Comparison of ENCODE assay signal across 8 cellular contexts in genomic region chr7:150976529-150977381, GRCh38. TPM values are rescaled to one million over a fixed set of nuclear protein-coding genes. Genes with fewer than 3 reads are reported as not detected.
DNase-seq lines count a peak whose midpoint lies in the region; ATAC-seq and TF ChIP-seq lines count a peak whose summit lies in the region.

No MANE protein-coding gene starts in this region.

- no peaks in the 10 kb centered on the region for H3K9me3 ChIP-seq in duodenal mucosa (ENCODE audit: control insufficient read depth in 1 of 2, low read length in 2 of 2)

- no peaks in the 10 kb centered on the region for H3K36me3 ChIP-seq in duodenal mucosa (ENCODE audit: control insufficient read depth in 1 of 2, insufficient read depth in 2 of 2, low read length in 2 of 2)

- no peak for ATAC-seq in GM18907 (IDR thresholded peaks at IDR 0.05; ENCODE audit: unreplicated experiment)
- ATAC-seq in GM18868 (IDR thresholded peaks at IDR 0.05; ENCODE audit: unreplicated experiment) = no peak

- no peak overlapping the region for H3K27ac ChIP-seq in duodenal mucosa (ENCODE audit: low read depth, low read length)

- peaks cover 19 to 52% of the 10 kb centered on the region in 2 donors for H3K4me1 ChIP-seq in duodenal mucosa (ENCODE audit: control insufficient read depth in 1 of 2, insufficient read depth in 2 of 2, low read length in 2 of 2)

- H3K36me3 Mint-ChIP-seq in neural crest cell (ENCODE audit: low read depth) = no peaks in the 10 kb centered on the region

- peaks cover 33% of the 10 kb centered on the region for H3K27me3 Mint-ChIP-seq in neural crest cell (ENCODE audit: low read depth)

- DNase-seq in DMS 273 (lab: John Stamatoyannopoulos, UW; ENCODE audit: unreplicated experiment) = peak; percentile 65
- no peak for DNase-seq in DMS 273 treated with DMSO at 0.1 percent for 48 hours (lab: John Stamatoyannopoulos, UW)
- DNase-seq in NCI-H146 (lab: John Stamatoyannopoulos, UW) = peak; percentile 78
- no peak for DNase-seq in neural crest cell (ENCODE audit: low read depth, low spot score)
- DNase-seq in foreskin fibroblast = no peak

- peaks cover 26 to 41% of the 10 kb centered on the region in 2 donors for H3K27me3 ChIP-seq in duodenal mucosa (ENCODE audit: control insufficient read depth in 1 of 2, insufficient read depth in 2 of 2, low read length in 2 of 2)

- no peak overlapping the region for H3K9ac ChIP-seq in duodenal mucosa (ENCODE audit: low read depth in 1 of 2, low read length in 2 of 2)

- TF ChIP-seq CTCF in neural crest cell (conservative IDR thresholded peaks at IDR 0.05) (no peak), foreskin fibroblast (IDR thresholded peaks at IDR 0.05; ENCODE audit: low read depth, low read length) (no peak)

- H3K4me3 Mint-ChIP-seq in neural crest cell = peak overlapping the region; percentile 93

- H3K27ac Mint-ChIP-seq in neural crest cell (ENCODE audit: unreplicated experiment) = no peak overlapping the region

- H3K4me1 Mint-ChIP-seq in neural crest cell = peaks cover 42% of the 10 kb centered on the region

- H3K4me3 ChIP-seq in duodenal mucosa (ENCODE audit: low read depth in 1 of 2, low read length in 2 of 2) (peak overlapping the region; percentile 2 to 28), foreskin fibroblast (ENCODE audit: low read depth in 1 of 2, low read length in 2 of 2) (no peak overlapping the region)

- no peaks in the 10 kb centered on the region for H3K9me3 Mint-ChIP-seq in neural crest cell

RNA-seq across cellular contexts. Expression of gene KCNH2, which starts 1.4 kb away (rescaled TPM):
- total RNA-seq in neural crest cell = 10.7 and 12.4 TPM in 2 replicates

RNA-seq across cellular contexts. Expression of gene NOS3, which starts 14.1 kb away (rescaled TPM):
- total RNA-seq in neural crest cell = 6.1 and 7.4 TPM in 2 replicates

RNA-seq across cellular contexts. Expression of gene ATG9B, which starts 47.5 kb away (rescaled TPM):
- 8.0 and 9.2 TPM in 2 replicates for total RNA-seq in neural crest cell

RNA-seq across cellular contexts. Expression of gene ABCB8, which starts 51.5 kb away (rescaled TPM):
- 42.3 and 43.5 TPM in 2 replicates for total RNA-seq in neural crest cell

Comparison
In these comparisons a context has a peak if more than half of its experiments do, and no peak if none do; other contexts are left out.
1. DNase-seq: peak in DMS 273 (single experiment) and NCI-H146 (single experiment); none in DMS 273 treated with DMSO at 0.1 percent for 48 hours (single experiment), neural crest cell (single experiment) and foreskin fibroblast (0 of 2).
2. H3K4me3 ChIP-seq: peak in duodenal mucosa (2 of 2); none in foreskin fibroblast (0 of 2).